ENCODE assay signal across 17 cellular contexts in the genomic region with DNA sequence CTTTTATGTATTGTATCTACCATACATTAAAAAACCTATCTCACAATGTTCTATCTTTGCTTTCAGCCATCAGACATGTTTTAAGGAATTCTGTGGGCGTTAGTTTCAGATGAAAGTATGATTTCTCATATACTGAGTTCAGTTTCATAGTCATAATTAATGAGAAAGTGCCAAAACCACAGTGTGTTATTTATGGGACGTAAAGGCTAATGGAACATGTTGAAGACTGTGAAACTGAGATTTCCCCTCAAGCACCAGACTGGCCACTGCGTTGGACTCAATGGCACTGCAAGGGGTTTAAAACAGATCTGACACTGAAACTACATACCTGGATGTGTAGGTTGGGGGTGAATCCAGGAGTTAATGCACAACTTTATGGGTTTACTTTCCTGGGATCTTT. TPM values are rescaled to one million over a fixed set of nuclear protein-coding genes. Genes with fewer than 3 reads are reported as not detected.
A peak's percentile ranks its signal among the peaks of the same experiment; 100 is the strongest.
DNase-seq lines count a peak whose midpoint lies in the region; ATAC-seq lines count a peak whose summit lies in the region.
"Had no signal": no experiment of that assay in that cellular context is flagged by ENCODE, and none has a peak within 500 bp of the region (broad histone marks: within the 10 kb centered on the region; RNA-seq: fewer than 3 reads in every experiment).

No MANE protein-coding gene starts in this region.

- peaks cover 18% of the 10 kb centered on the region for H3K27me3 Mint-ChIP-seq in activated T-cell treated with anti-CD3 and anti-CD28 coated beads, Interleukin-2, amount 50 U/mL, for 24 hours
- no peaks in the 10 kb centered on the region for H3K27me3 Mint-ChIP-seq in stimulated activated memory B cell treated with anti-CD40 and anti-IgM and Interleukin-4, amounts not matched to agents 10 μg/mL and 1 μg/mL and 100 μg/mL, for 72 hours
- peaks cover 0 to 4% (median 0%) of the 10 kb centered on the region in 5 donors for H3K27me3 Mint-ChIP-seq in naive thymus-derived CD8-positive, alpha-beta T cell
- H3K27me3 Mint-ChIP-seq: central memory CD8-positive, alpha-beta T cell had no signal

- POLR2A ChIA-PET in naive thymus-derived CD8-positive, alpha-beta T cell (lab: Charles Lee) = no interaction called here

- H3K4me3 Mint-ChIP-seq in activated T-cell treated with anti-CD3 and anti-CD28 coated beads, Interleukin-2, amount 50 U/mL, for 24 hours = no peak overlapping the region
- no peak overlapping the region for H3K4me3 Mint-ChIP-seq in stimulated activated memory B cell treated with anti-CD40 and anti-IgM and Interleukin-4, amounts not matched to agents 10 μg/mL and 1 μg/mL and 100 μg/mL, for 72 hours
- H3K4me3 Mint-ChIP-seq in naive thymus-derived CD8-positive, alpha-beta T cell = no peak overlapping the region
- H3K4me3 Mint-ChIP-seq: activated naive CD8-positive, alpha-beta T cell treated with anti-CD3 and anti-CD28 coated beads, Interleukin-2, amount 10 ng/mL, durations not matched to agents 7 days and 5 days; central memory CD8-positive, alpha-beta T cell; natural killer cell treated with Interleukin-12 subunit alpha and Interleukin-12 subunit beta and Interleukin-15 and Interleukin-18, amount 100 ng/mL, for 72 hours had no signal

- ATAC-seq in GM21423 (IDR thresholded peaks at IDR 0.05; ENCODE audit: unreplicated experiment) (peak; percentile 67), HG03039 (IDR thresholded peaks at IDR 0.05; ENCODE audit: unreplicated experiment) (peak; percentile 49)
- ATAC-seq in stimulated activated memory B cell treated with anti-CD40 and anti-IgM and Interleukin-4, amounts not matched to agents 10 μg/mL and 1 μg/mL and 100 μg/mL, for 72 hours = peak; percentile 65
- ATAC-seq in naive thymus-derived CD8-positive, alpha-beta T cell = no peak
- ATAC-seq: lower lobe of right lung; natural killer cell treated with Interleukin-12 subunit alpha and Interleukin-12 subunit beta and Interleukin-15 and Interleukin-18, amount 100 ng/mL, for 72 hours; upper lobe of right lung had no signal

- H3K9me3 Mint-ChIP-seq in activated T-cell treated with anti-CD3 and anti-CD28 coated beads, Interleukin-2, amount 50 U/mL, for 24 hours = no peaks in the 10 kb centered on the region
- H3K9me3 Mint-ChIP-seq in stimulated activated memory B cell treated with anti-CD40 and anti-IgM and Interleukin-4, amounts not matched to agents 10 μg/mL and 1 μg/mL and 100 μg/mL, for 72 hours = no peaks in the 10 kb centered on the region
- no peaks in the 10 kb centered on the region for H3K9me3 Mint-ChIP-seq in naive thymus-derived CD8-positive, alpha-beta T cell
- H3K9me3 Mint-ChIP-seq: activated naive CD8-positive, alpha-beta T cell treated with anti-CD3 and anti-CD28 coated beads, Interleukin-2, amount 10 ng/mL, durations not matched to agents 7 days and 5 days; central memory CD8-positive, alpha-beta T cell; natural killer cell treated with Interleukin-12 subunit alpha and Interleukin-12 subunit beta and Interleukin-15 and Interleukin-18, amount 100 ng/mL, for 72 hours had no signal

- H3K27ac Mint-ChIP-seq in activated T-cell treated with anti-CD3 and anti-CD28 coated beads, Interleukin-2, amount 50 U/mL, for 24 hours = peak overlapping the region; percentile 26
- H3K27ac Mint-ChIP-seq in stimulated activated memory B cell treated with anti-CD40 and anti-IgM and Interleukin-4, amounts not matched to agents 10 μg/mL and 1 μg/mL and 100 μg/mL, for 72 hours = peak overlapping the region; percentile 42
- no peak overlapping the region for H3K27ac Mint-ChIP-seq in naive thymus-derived CD8-positive, alpha-beta T cell
- H3K27ac Mint-ChIP-seq: activated naive CD8-positive, alpha-beta T cell treated with anti-CD3 and anti-CD28 coated beads, Interleukin-2, amount 10 ng/mL, durations not matched to agents 7 days and 5 days; natural killer cell treated with Interleukin-12 subunit alpha and Interleukin-12 subunit beta and Interleukin-15 and Interleukin-18, amount 100 ng/mL, for 72 hours had no signal

- H3K36me3 Mint-ChIP-seq in activated T-cell treated with anti-CD3 and anti-CD28 coated beads, Interleukin-2, amount 50 U/mL, for 24 hours (ENCODE audit: low read depth) = no peaks in the 10 kb centered on the region
- H3K36me3 Mint-ChIP-seq in stimulated activated memory B cell treated with anti-CD40 and anti-IgM and Interleukin-4, amounts not matched to agents 10 μg/mL and 1 μg/mL and 100 μg/mL, for 72 hours = no peaks in the 10 kb centered on the region
- no peaks in the 10 kb centered on the region for H3K36me3 Mint-ChIP-seq in naive thymus-derived CD8-positive, alpha-beta T cell
- H3K36me3 Mint-ChIP-seq: activated naive CD8-positive, alpha-beta T cell treated with anti-CD3 and anti-CD28 coated beads, Interleukin-2, amount 10 ng/mL, durations not matched to agents 7 days and 5 days; natural killer cell treated with Interleukin-12 subunit alpha and Interleukin-12 subunit beta and Interleukin-15 and Interleukin-18, amount 100 ng/mL, for 72 hours had no signal

- no peak overlapping the region for H3K27ac ChIP-seq in caudate nucleus (ENCODE audit: low read depth, low read length)
- H3K27ac ChIP-seq: lower lobe of right lung, upper lobe of right lung had no signal

- H3K4me1 Mint-ChIP-seq in activated T-cell treated with anti-CD3 and anti-CD28 coated beads, Interleukin-2, amount 50 U/mL, for 24 hours (ENCODE audit: low read depth) = peaks cover 20% of the 10 kb centered on the region
- peaks cover 13% of the 10 kb centered on the region for H3K4me1 Mint-ChIP-seq in stimulated activated memory B cell treated with anti-CD40 and anti-IgM and Interleukin-4, amounts not matched to agents 10 μg/mL and 1 μg/mL and 100 μg/mL, for 72 hours
- H3K4me1 Mint-ChIP-seq in naive thymus-derived CD8-positive, alpha-beta T cell = no peaks in the 10 kb centered on the region
- H3K4me1 Mint-ChIP-seq: activated naive CD8-positive, alpha-beta T cell treated with anti-CD3 and anti-CD28 coated beads, Interleukin-2, amount 10 ng/mL, durations not matched to agents 7 days and 5 days; central memory CD8-positive, alpha-beta T cell had no signal

- DNase-seq in activated T-cell treated with anti-CD3 and anti-CD28 coated beads, Interleukin-2, amount 50 U/mL, for 24 hours = no peak
- DNase-seq in activated T-cell treated with anti-CD3 and anti-CD28 coated beads, Interleukin-2, amount 50 U/mL, for 48 hours = no peak
- no peak for DNase-seq in DMS114 treated with DMSO at 0.1 percent for 48 hours (lab: John Stamatoyannopoulos, UW; ENCODE audit: unreplicated experiment)
- no peak for DNase-seq in caudate nucleus (lab: John Stamatoyannopoulos, UW)
- DNase-seq in naive thymus-derived CD8-positive, alpha-beta T cell = no peak
- DNase-seq: activated naive CD8-positive, alpha-beta T cell treated with anti-CD3 and anti-CD28 coated beads, Interleukin-2, amount 10 ng/mL, durations not matched to agents 7 days and 5 days; KG1; lower lobe of right lung; NCI-H1436; NCI-H510A; SK-N-SH; upper lobe of right lung had no signal

RNA-seq across cellular contexts. Expression of a gene that starts 32.0 kb away (rescaled TPM):
- 1 to 10 TPM; 1.1 to 1.6 TPM for total RNA-seq in naive thymus-derived CD8-positive, alpha-beta T cell
- polyA plus RNA-seq in naive thymus-derived CD8-positive, alpha-beta T cell = 1 to 10 TPM; 2.4 to 5.5 (median 2.7) TPM

RNA-seq across cellular contexts. Expression of a gene that starts 36.1 kb away (rescaled TPM):
- 10 to 100 TPM; 48.2 to 59.9 TPM for total RNA-seq in naive thymus-derived CD8-positive, alpha-beta T cell
- polyA plus RNA-seq in naive thymus-derived CD8-positive, alpha-beta T cell = 100 to 1,000 TPM; 161 to 203 (median 178) TPM

Comparison
In these comparisons a context has a peak if more than half of its experiments do, and no peak if none do; other contexts are left out.
1. H3K27ac Mint-ChIP-seq: peak in activated T-cell treated with anti-CD3 and anti-CD28 coated beads, Interleukin-2, amount 50 U/mL, for 24 hours (single experiment) and stimulated activated memory B cell treated with anti-CD40 and anti-IgM and Interleukin-4, amounts not matched to agents 10 μg/mL and 1 μg/mL and 100 μg/mL, for 72 hours (single experiment); none in naive thymus-derived CD8-positive, alpha-beta T cell (0 of 10).
2. ATAC-seq: peak in GM21423 (single experiment), HG03039 (single experiment) and stimulated activated memory B cell treated with anti-CD40 and anti-IgM and Interleukin-4, amounts not matched to agents 10 μg/mL and 1 μg/mL and 100 μg/mL, for 72 hours (single experiment); none in naive thymus-derived CD8-positive, alpha-beta T cell (0 of 2).